Comparison of ENCODE assay signal across 25 cellular contexts in the genomic region with DNA sequence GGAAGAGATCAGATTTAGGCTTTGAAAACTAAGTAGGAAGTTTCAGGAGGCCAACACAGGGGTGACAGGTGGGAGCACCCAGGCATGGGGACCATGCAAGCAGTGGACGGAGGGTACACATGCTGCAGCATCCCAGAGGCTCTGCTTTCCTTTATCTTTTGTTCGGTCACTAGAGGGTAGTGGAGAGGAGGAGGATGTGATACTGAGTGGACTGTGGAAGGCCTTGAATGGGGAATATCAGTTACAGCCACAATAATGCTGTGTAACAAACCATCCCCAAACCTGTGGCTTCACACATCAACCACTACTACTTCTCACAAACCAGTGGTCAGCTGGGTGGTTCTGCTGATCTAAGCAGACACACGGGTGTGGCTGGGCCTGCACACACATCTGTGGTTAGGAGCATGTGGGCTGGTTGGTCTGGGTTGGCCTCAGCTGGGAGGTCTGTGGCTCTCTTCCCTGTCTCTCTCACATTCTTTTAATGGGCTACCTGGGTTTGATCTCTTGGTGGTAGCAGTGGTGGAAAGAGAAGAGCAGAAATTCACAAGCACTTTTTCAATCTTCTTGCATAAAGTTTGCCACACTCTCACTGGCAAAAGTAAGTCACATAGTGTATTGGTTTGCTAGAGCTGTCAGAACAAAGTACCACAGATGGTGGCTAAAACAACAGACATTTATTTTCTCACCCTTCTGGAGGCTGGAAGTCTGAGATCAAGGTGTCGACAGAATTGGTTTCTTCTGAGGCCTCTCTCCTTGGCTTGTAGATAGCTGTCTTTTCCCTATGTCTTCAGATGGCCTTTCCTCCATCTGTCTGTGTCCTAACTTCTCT.
DNase-seq lines count a peak whose midpoint lies in the region; ATAC-seq and TF ChIP-seq lines count a peak whose summit lies in the region.
"Had no signal": no experiment of that assay in that cellular context is flagged by ENCODE, and none has a peak within 500 bp of the region (broad histone marks: within the 10 kb centered on the region; RNA-seq: fewer than 3 reads in every experiment).

No MANE protein-coding gene starts in this region.

- H3K27me3 Mint-ChIP-seq in immature natural killer cell (ENCODE audit: low read depth in 3 of 3), result peaks cover 10 to 22% (median 21%) of the 10 kb centered on the region in 3 donors

- peaks cover 0 to 18% (median 11%) of the 10 kb centered on the region in 6 donors for H3K9me3 Mint-ChIP-seq in immature natural killer cell

- H3K27ac ChIP-seq in C4-2B (no peak overlapping the region), VCaP (no peak overlapping the region)
- H3K27ac ChIP-seq: adrenal gland; BLaER1 treated with 17β-estradiol and CSF1 and Interleukin-3, amounts not matched to agents 10 nM and 100 nM; breast epithelium; suprapubic skin; uterus had no signal

- H3K36me3 Mint-ChIP-seq in immature natural killer cell, result peaks cover 0 to 5% (median 0%) of the 10 kb centered on the region in 3 donors

- ATAC-seq in HG03175 (IDR thresholded peaks at IDR 0.05; ENCODE audit: unreplicated experiment) (peak; percentile 45), HG02973 (IDR thresholded peaks at IDR 0.05; ENCODE audit: unreplicated experiment) (no peak)
- ATAC-seq: left colon had no signal

- peaks cover 24 to 26% of the 10 kb centered on the region in 2 donors for H3K4me1 Mint-ChIP-seq in immature natural killer cell
- H3K4me1 Mint-ChIP-seq: neural crest cell had no signal

- peak overlapping the region in 5 of 6 donors; percentile 6 to 79 (median 68) for H3K27ac Mint-ChIP-seq in immature natural killer cell
- H3K27ac Mint-ChIP-seq: activated T-cell treated with anti-CD3 and anti-CD28 coated beads, Interleukin-2, amount 50 U/mL, for 24 hours had no signal

- TF ChIP-seq CTCF in C4-2B (conservative IDR thresholded peaks at IDR 0.05), result peak; percentile 8; the same call in 1 of the 2 replicates
- peak; percentile 28 for TF ChIP-seq CTCF in VCaP (conservative IDR thresholded peaks at IDR 0.05)

- H3K4me3 Mint-ChIP-seq in immature natural killer cell, result peak overlapping the region; percentile 1 to 59 (median 14)
- H3K4me3 Mint-ChIP-seq: activated T-cell treated with anti-CD3 and anti-CD28 coated beads, Interleukin-2, amount 50 U/mL, for 24 hours; neural crest cell had no signal

- peak; percentile 51 to 58 (median 53) for DNase-seq in immature natural killer cell
- DNase-seq in DMS153 treated with DMSO at 0.1 percent for 48 hours (lab: John Stamatoyannopoulos, UW; ENCODE audit: unreplicated experiment), result no peak
- no peak for DNase-seq in RKO (ENCODE audit: low spot score)
- DNase-seq in ecto neural progenitor cell (ENCODE audit: low spot score), result no peak
- DNase-seq: activated CD4-positive, alpha-beta T cell treated with anti-CD3 and anti-CD28 coated beads for 1 hour; activated naive CD4-positive, alpha-beta T cell; activated T-cell treated with anti-CD3 and anti-CD28 coated beads, Interleukin-2, amount 50 U/mL, for 24 hours; adrenal gland; Calu3; cortex of kidney; EL; left colon; midbrain; NCI-H1436 treated with DMSO at 0.1 percent for 48 hours; NCI-H526 treated with DMSO at 0.1 percent for 48 hours; Right ventricle myocardium superior; uterus had no signal

Comparison
In these comparisons a context has a peak if more than half of its experiments do, and no peak if none do; other contexts are left out.
1. DNase-seq: peak in immature natural killer cell (3 of 3); none in DMS153 treated with DMSO at 0.1 percent for 48 hours (single experiment), RKO (single experiment) and ecto neural progenitor cell (single experiment).